ENCODE assay signal across 1 cellular context in the genomic region with DNA sequence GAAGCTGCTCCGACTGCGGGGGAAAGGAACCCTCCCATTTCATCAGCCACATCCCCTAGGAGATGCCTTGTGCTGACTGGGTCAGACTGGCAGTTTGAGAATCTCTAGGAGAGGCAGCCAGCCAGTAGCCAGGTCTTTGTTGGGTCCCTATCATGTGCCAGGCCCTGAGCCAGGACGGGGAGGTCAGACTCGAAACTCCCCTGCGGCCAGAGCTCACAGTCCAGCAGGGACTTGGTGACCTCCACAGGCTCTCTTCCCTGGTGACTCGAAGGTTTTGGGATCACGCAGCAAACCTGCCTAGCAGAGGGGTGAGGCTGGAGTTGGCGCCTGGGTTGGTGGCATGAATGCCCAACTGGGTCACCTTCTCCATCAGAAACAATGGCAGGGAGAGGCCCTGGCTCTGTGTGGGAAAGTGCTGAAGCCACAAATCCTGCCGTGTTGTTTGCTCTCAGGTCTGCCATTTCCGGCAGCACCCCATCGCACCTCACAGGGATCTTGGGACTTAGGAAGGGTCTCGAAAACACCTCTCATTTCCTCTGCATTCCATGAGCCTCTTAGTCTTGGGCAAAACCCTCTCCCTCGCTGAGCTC.
TF ChIP-seq lines count a peak whose summit lies in the region.

No MANE protein-coding gene starts in this region.

TF ChIP-seq in SK-N-SH treated with all-trans-retinoic acid at 6 μM for 48 hours, 23 proteins besides CTCF, POLR2A, EP300 and RAD21 (continued from another document):
- TF ChIP-seq TCF4 (CRISPR knock-in tag; IDR thresholded peaks at IDR 0.05; ENCODE audit: borderline replicate concordance) (no peak), ZFP30 (CRISPR knock-in tag; IDR thresholded peaks at IDR 0.05) (no peak), POU6F1 (CRISPR knock-in tag; IDR thresholded peaks at IDR 0.05; ENCODE audit: borderline replicate concordance, low read depth) (no peak), GLIS3 (CRISPR knock-in tag; IDR thresholded peaks at IDR 0.05) (no peak), PPARA (CRISPR knock-in tag; IDR thresholded peaks at IDR 0.05; ENCODE audit: borderline replicate concordance) (no peak), TOX (CRISPR knock-in tag; IDR thresholded peaks at IDR 0.05; ENCODE audit: borderline replicate concordance) (no peak), PATZ1 (CRISPR knock-in tag; IDR thresholded peaks at IDR 0.05; ENCODE audit: borderline replicate concordance) (no peak), ZC3H10 (CRISPR knock-in tag; IDR thresholded peaks at IDR 0.05) (no peak), OSR1 (CRISPR knock-in tag; IDR thresholded peaks at IDR 0.05) (no peak), CSDC2 (CRISPR knock-in tag; IDR thresholded peaks at IDR 0.05) (no peak), ISL1 (CRISPR knock-in tag; IDR thresholded peaks at IDR 0.05) (no peak)
- TF ChIP-seq, protein P1, sequence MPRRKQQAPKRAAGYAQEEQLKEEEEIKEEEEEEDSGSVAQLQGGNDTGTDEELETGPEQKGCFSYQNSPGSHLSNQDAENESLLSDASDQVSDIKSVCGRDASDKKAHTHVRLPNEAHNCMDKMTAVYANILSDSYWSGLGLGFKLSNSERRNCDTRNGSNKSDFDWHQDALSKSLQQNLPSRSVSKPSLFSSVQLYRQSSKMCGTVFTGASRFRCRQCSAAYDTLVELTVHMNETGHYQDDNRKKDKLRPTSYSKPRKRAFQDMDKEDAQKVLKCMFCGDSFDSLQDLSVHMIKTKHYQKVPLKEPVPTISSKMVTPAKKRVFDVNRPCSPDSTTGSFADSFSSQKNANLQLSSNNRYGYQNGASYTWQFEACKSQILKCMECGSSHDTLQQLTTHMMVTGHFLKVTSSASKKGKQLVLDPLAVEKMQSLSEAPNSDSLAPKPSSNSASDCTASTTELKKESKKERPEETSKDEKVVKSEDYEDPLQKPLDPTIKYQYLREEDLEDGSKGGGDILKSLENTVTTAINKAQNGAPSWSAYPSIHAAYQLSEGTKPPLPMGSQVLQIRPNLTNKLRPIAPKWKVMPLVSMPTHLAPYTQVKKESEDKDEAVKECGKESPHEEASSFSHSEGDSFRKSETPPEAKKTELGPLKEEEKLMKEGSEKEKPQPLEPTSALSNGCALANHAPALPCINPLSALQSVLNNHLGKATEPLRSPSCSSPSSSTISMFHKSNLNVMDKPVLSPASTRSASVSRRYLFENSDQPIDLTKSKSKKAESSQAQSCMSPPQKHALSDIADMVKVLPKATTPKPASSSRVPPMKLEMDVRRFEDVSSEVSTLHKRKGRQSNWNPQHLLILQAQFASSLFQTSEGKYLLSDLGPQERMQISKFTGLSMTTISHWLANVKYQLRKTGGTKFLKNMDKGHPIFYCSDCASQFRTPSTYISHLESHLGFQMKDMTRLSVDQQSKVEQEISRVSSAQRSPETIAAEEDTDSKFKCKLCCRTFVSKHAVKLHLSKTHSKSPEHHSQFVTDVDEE (CRISPR knock-in tag; IDR thresholded peaks at IDR 0.05), result no peak
